ENCODE assay signal across 8 cellular contexts in the genomic region with DNA sequence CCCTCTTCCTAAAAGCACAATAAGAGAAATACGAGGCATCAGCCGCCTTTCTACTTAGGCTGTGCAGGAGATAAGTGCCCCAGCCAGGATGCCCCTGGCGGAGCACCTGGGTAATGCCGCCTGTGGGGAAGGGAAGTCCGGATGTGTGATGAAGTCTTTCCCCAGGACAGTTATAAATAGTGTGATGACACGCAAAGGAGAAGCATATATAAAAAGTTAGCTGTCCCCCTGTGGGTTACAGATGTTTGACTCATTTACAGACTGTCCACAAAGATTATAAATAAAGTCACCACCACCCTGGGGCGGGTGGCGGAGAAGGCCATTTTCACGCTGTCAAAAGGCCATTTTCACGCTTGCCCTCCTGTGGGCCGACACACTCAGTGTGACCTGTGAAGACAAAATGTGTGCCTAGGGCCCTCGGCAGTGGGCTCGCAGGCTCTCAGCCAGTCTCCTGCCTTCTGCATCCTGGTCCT. TPM values are rescaled to one million over a fixed set of nuclear protein-coding genes. Genes with fewer than 3 reads are reported as not detected.
A peak's percentile ranks its signal among the peaks of the same experiment; 100 is the strongest.
DNase-seq lines count a peak whose midpoint lies in the region; TF ChIP-seq lines count a peak whose summit lies in the region.

No MANE protein-coding gene starts in this region.

- no peak overlapping the region for H3K4me3 ChIP-seq in AG09309 (ENCODE audit: control insufficient read depth, low read depth, low read length)
- no peak overlapping the region for H3K4me3 ChIP-seq in KMS-11 (IDR thresholded peaks at IDR 0.05; ENCODE audit: insufficient read depth, low read depth, low read length)
- H3K4me3 ChIP-seq in fibroblast of lung (replicated peaks in 1 of 4; ENCODE audit: control extremely low read depth in 1 of 4, insufficient read depth in 1 of 4, low read depth in 3 of 4, low read length in 4 of 4), result no peak overlapping the region
- H3K4me3 ChIP-seq in spleen, result no peak overlapping the region

- no peaks in the 10 kb centered on the region for H4K20me1 ChIP-seq in KMS-11 (ENCODE audit: insufficient read depth)
- H4K20me1 ChIP-seq in fibroblast of lung (ENCODE audit: control insufficient read depth, extremely low read depth, insufficient read depth, low read length), result no peaks in the 10 kb centered on the region

- H3K27ac ChIP-seq in KMS-11 (no peak overlapping the region), fibroblast of lung (ENCODE audit: insufficient read depth, low read length) (no peak overlapping the region), spleen (no peak overlapping the region)

- H3K9ac ChIP-seq in KMS-11 (no peak overlapping the region), fibroblast of lung (ENCODE audit: insufficient read depth, low read length) (no peak overlapping the region)

- TF ChIP-seq POLR2A in GM15510 (IDR thresholded peaks at IDR 0.05; ENCODE audit: borderline replicate concordance, extremely low read depth, insufficient read length) (peak; percentile 17), spleen (IDR thresholded peaks at IDR 0.05) (no peak)

- 61 to 76% (median 65%) methylated on average over 13 of the region's 13 CpGs for WGBS in spleen, 5 donors

- H3K27me3 ChIP-seq in KMS-11 (ENCODE audit: insufficient read depth, low read depth) (peaks cover 10% of the 10 kb centered on the region; the same call in 1 of the 2 replicates), fibroblast of lung (ENCODE audit: control insufficient read depth, insufficient read depth, low read length) (peaks cover 31% of the 10 kb centered on the region), spleen (replicated peaks in 1 of 7) (peaks cover 0 to 40% (median 11%) of the 10 kb centered on the region in 7 donors)

- intact Hi-C loops in spleen (cut with DNase I; ENCODE audit: low total_unique reads), result loop anchor here (10.0 kb wide), 1 partner anchor 109 kb away; no protein-coding TSS in a partner anchor

- H3K4me2 ChIP-seq in KMS-11 (no peak overlapping the region), fibroblast of lung (ENCODE audit: extremely low read depth, insufficient read depth, low read length) (no peak overlapping the region)

- DNase-seq in AG09309 (ENCODE audit: low read depth) (no peak), T-helper 9 cell (peak; percentile 19), fibroblast of lung (ENCODE audit: low read depth in 2 of 2) (peak; percentile 32 to 69), spleen (no peak), mucosa of gallbladder (ENCODE audit: low spot score) (no peak), GM19240 (ENCODE audit: insufficient read length, low spot score) (no peak)

- H2AFZ ChIP-seq in KMS-11 (ENCODE audit: low read depth) (no peak overlapping the region), fibroblast of lung (ENCODE audit: low read length) (no peak overlapping the region)

- H3K4me1 ChIP-seq in KMS-11 (ENCODE audit: low read depth, poor library complexity, severe bottlenecking) (peaks cover 45% of the 10 kb centered on the region), fibroblast of lung (ENCODE audit: control insufficient read depth, extremely low read depth, insufficient read depth, low read length) (no peaks in the 10 kb centered on the region), spleen (peaks cover 0 to 62% (median 44%) of the 10 kb centered on the region in 6 donors)

- H3K36me3 ChIP-seq in KMS-11 (ENCODE audit: insufficient read depth) (no peaks in the 10 kb centered on the region), fibroblast of lung (ENCODE audit: control insufficient read depth, insufficient read depth, low read length) (no peaks in the 10 kb centered on the region), spleen (no peaks in the 10 kb centered on the region)

- H3K9me3 ChIP-seq in fibroblast of lung (ENCODE audit: control insufficient read depth, insufficient read depth, low read depth, low read length), result no peaks in the 10 kb centered on the region
- no peaks in the 10 kb centered on the region for H3K9me3 ChIP-seq in spleen

- TF ChIP-seq CTCF in AG09309 (IDR thresholded peaks at IDR 0.05; ENCODE audit: control insufficient read depth, insufficient read depth, low read depth, low read length, missing control alignments), result peak; percentile 49
- peak; percentile 83 for TF ChIP-seq CTCF in KMS-11 (conservative IDR thresholded peaks at IDR 0.05; ENCODE audit: low read depth, low read length)
- peak; percentile 33 to 74 for TF ChIP-seq CTCF in fibroblast of lung (conservative IDR thresholded peaks at IDR 0.05 in 1 of 2, IDR thresholded peaks at IDR 0.05 in 1 of 2; ENCODE audit: low read depth in 1 of 2, low read length in 2 of 2)
- peak; percentile 20 to 82 (median 72) for TF ChIP-seq CTCF in spleen (IDR thresholded peaks at IDR 0.05 in 8 of 11, conservative IDR thresholded peaks at IDR 0.05 in 3 of 11)

- H3K79me2 ChIP-seq in KMS-11 (ENCODE audit: insufficient read depth, low read depth) (no peaks in the 10 kb centered on the region), fibroblast of lung (ENCODE audit: control insufficient read depth, insufficient read depth, low read length) (no peaks in the 10 kb centered on the region)

RNA-seq across cellular contexts. Expression of gene KCNN3, which starts 6.3 kb away (rescaled TPM):
- total RNA-seq in fibroblast of lung, result not detected in 2 replicates
- not detected in 2 replicates for polyA plus RNA-seq in fibroblast of lung
- not detected in 2 replicates for polyA plus RNA-seq in fibroblast of lung (2012)
- polyA minus RNA-seq in fibroblast of lung (ENCODE audit: low replicate concordance), result not detected in 2 replicates
- 10 to 100 TPM in 3 of 7 donors, 1 to 10 TPM in 4; 3.8 to 15.1 (median 10.0) TPM for total RNA-seq in spleen
- polyA plus RNA-seq in spleen, result under 1 TPM; 0.13 to 0.54 (median 0.53) TPM
- 3.9 TPM for total RNA-seq in mucosa of gallbladder

Comparison
In these comparisons a context has a peak if more than half of its experiments do, and no peak if none do; other contexts are left out.
1. DNase-seq: peak in T-helper 9 cell (single experiment) and fibroblast of lung (2 of 2); none in AG09309 (single experiment), spleen (single experiment), mucosa of gallbladder (single experiment) and GM19240 (single experiment).
2. Peak in every context shown above with its lines, with median percentiles within 50 percentile points of each other: CTCF ChIP-seq.